Comparison of ENCODE assay signal across 10 cellular contexts in the genomic region with DNA sequence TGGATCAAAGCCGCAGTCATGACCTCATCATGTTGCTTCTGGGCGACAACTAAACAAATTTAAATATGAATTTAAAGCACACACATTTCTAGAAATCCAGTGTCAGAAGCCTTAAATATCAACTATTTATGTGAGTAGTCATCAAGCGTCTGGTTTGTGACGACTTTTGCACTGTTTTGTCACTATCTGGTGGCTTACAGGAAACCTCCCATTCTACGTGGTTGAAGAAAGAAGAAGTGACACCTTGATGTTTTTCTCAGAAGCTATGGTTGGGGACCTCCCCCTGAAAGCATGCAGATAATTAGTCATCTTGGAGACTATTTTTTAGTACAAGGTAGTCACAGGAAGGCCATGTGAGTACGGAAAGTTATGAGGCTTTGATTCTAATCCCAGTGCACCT. TPM values are rescaled to one million over a fixed set of nuclear protein-coding genes. Genes with fewer than 3 reads are reported as not detected.
DNase-seq lines count a peak whose midpoint lies in the region; ATAC-seq and TF ChIP-seq lines count a peak whose summit lies in the region.
"Had no signal": no experiment of that assay in that cellular context is flagged by ENCODE, and none has a peak within 500 bp of the region (broad histone marks: within the 10 kb centered on the region; RNA-seq: fewer than 3 reads in every experiment).

No MANE protein-coding gene starts in this region.

- H3K27me3 ChIP-seq in CD4-positive, alpha-beta T cell (ENCODE audit: control insufficient read depth, insufficient read depth, low read length): no peaks in the 10 kb centered on the region
- H3K27me3 ChIP-seq in BE2C: no peaks in the 10 kb centered on the region

- no peaks in the 10 kb centered on the region for H3K9me3 ChIP-seq in CD4-positive, alpha-beta T cell (ENCODE audit: control insufficient read depth, low read length)
- no peaks in the 10 kb centered on the region for H3K9me3 ChIP-seq in BE2C
- H3K9me3 ChIP-seq: thoracic aorta had no signal

- TF ChIP-seq CTCF in CD4-positive, alpha-beta T cell (IDR thresholded peaks at IDR 0.05): no peak
- TF ChIP-seq CTCF in BE2C (IDR thresholded peaks at IDR 0.05; ENCODE audit: low read depth, low read length): no peak

- peak overlapping the region; percentile 13 for H3K4me3 Mint-ChIP-seq in CD4-positive, alpha-beta T cell
- peak overlapping the region; percentile 57 for H3K4me3 Mint-ChIP-seq in activated T-helper 1 cell treated with anti-CD3 and anti-CD28 coated beads, Interleukin-12 subunit alpha, Interleukin-12 subunit beta, Interleukin-2, Interleukin-4 antibody, amounts not matched to agents 30 ng/mL and 10 ng/mL and 1 ng/mL, durations not matched to agents 14 hours and 24 hours and 36 hours

- H3K27ac Mint-ChIP-seq in CD4-positive, alpha-beta T cell: peak overlapping the region; percentile 82
- peak overlapping the region; percentile 84 for H3K27ac Mint-ChIP-seq in activated T-helper 1 cell treated with anti-CD3 and anti-CD28 coated beads, Interleukin-12 subunit alpha, Interleukin-12 subunit beta, Interleukin-2, Interleukin-4 antibody, amounts not matched to agents 30 ng/mL and 10 ng/mL and 1 ng/mL, durations not matched to agents 14 hours and 24 hours and 36 hours

- H3K4me1 Mint-ChIP-seq in CD4-positive, alpha-beta T cell (ENCODE audit: low read depth): peaks cover 63% of the 10 kb centered on the region
- H3K4me1 Mint-ChIP-seq in activated T-helper 1 cell treated with anti-CD3 and anti-CD28 coated beads, Interleukin-12 subunit alpha, Interleukin-12 subunit beta, Interleukin-2, Interleukin-4 antibody, amounts not matched to agents 30 ng/mL and 10 ng/mL and 1 ng/mL, durations not matched to agents 14 hours and 24 hours and 36 hours (ENCODE audit: low read depth): peaks cover 88% of the 10 kb centered on the region

- no peaks in the 10 kb centered on the region for H3K36me3 ChIP-seq in BE2C
- H3K36me3 ChIP-seq: thoracic aorta had no signal

- peaks cover 4% of the 10 kb centered on the region for H3K27me3 Mint-ChIP-seq in CD4-positive, alpha-beta T cell
- peaks cover 6% of the 10 kb centered on the region for H3K27me3 Mint-ChIP-seq in activated T-helper 1 cell treated with anti-CD3 and anti-CD28 coated beads, Interleukin-12 subunit alpha, Interleukin-12 subunit beta, Interleukin-2, Interleukin-4 antibody, amounts not matched to agents 30 ng/mL and 10 ng/mL and 1 ng/mL, durations not matched to agents 14 hours and 24 hours and 36 hours (ENCODE audit: insufficient read depth)

- POLR2A ChIA-PET in CD4-positive, alpha-beta T cell (lab: Charles Lee): interaction anchor here (0.6 to 3.4 kb wide), 9 partner anchors 8 to 1149 kb away, joined by 3 to 24 read pairs (median 4); partner anchors contain the start of genes TENT5C and TTF2

- ATAC-seq in CD4-positive, alpha-beta T cell (ENCODE audit: poor library complexity): peak; percentile 81
- ATAC-seq in GM21367 (IDR thresholded peaks at IDR 0.05; ENCODE audit: unreplicated experiment): peak; percentile 96
- ATAC-seq in HG03558 (IDR thresholded peaks at IDR 0.05; ENCODE audit: extremely low read depth, unreplicated experiment): peak; percentile 98

- no peaks in the 10 kb centered on the region for H3K4me1 ChIP-seq in BE2C

- H3K4me3 ChIP-seq in BE2C (ENCODE audit: low read depth, low read length): no peak overlapping the region
- H3K4me3 ChIP-seq: thoracic aorta had no signal

- peaks cover 10% of the 10 kb centered on the region for H3K36me3 Mint-ChIP-seq in CD4-positive, alpha-beta T cell (ENCODE audit: low read depth)
- peaks cover 32% of the 10 kb centered on the region for H3K36me3 Mint-ChIP-seq in activated T-helper 1 cell treated with anti-CD3 and anti-CD28 coated beads, Interleukin-12 subunit alpha, Interleukin-12 subunit beta, Interleukin-2, Interleukin-4 antibody, amounts not matched to agents 30 ng/mL and 10 ng/mL and 1 ng/mL, durations not matched to agents 14 hours and 24 hours and 36 hours (ENCODE audit: low read depth)

- intact Hi-C loops in CD4-positive, alpha-beta T cell (cut with DNase I, micrococcal nuclease): loop anchor here (1.0 to 10.0 kb wide), 3 partner anchors 10 to 300 kb away; partner anchors contain the start of genes MAN1A2 (in 1 of the 2) and TENT5C (in 1 of the 2)
- intact Hi-C loops in activated T-helper 1 cell treated with anti-CD3 and anti-CD28 coated beads, Interleukin-12 subunit alpha, Interleukin-12 subunit beta, Interleukin-2, Interleukin-4 antibody, amounts not matched to agents 30 ng/mL and 10 ng/mL and 1 ng/mL, durations not matched to agents 14 hours and 24 hours and 36 hours (cut with micrococcal nuclease): loop anchor here (1.0 to 10.0 kb wide), 16 partner anchors 10 to 1683 kb away; partner anchors contain the start of genes CD58, MAN1A2 and WARS2

- peaks cover 11% of the 10 kb centered on the region for H3K9me3 Mint-ChIP-seq in CD4-positive, alpha-beta T cell
- peaks cover 27% of the 10 kb centered on the region for H3K9me3 Mint-ChIP-seq in activated T-helper 1 cell treated with anti-CD3 and anti-CD28 coated beads, Interleukin-12 subunit alpha, Interleukin-12 subunit beta, Interleukin-2, Interleukin-4 antibody, amounts not matched to agents 30 ng/mL and 10 ng/mL and 1 ng/mL, durations not matched to agents 14 hours and 24 hours and 36 hours

- CTCF ChIA-PET in CD4-positive, alpha-beta T cell (lab: Charles Lee): interaction anchor here (0.7 to 2.4 kb wide), 4 partner anchors 9 to 129 kb away, joined by 3 to 15 read pairs (median 7); no protein-coding TSS in a partner anchor

- peak in 8 of 10 experiments; percentile 25 to 68 (median 41) for DNase-seq in CD4-positive, alpha-beta T cell
- peak; percentile 73 for DNase-seq in activated T-helper 1 cell treated with anti-CD3 and anti-CD28 coated beads, Interleukin-12 subunit alpha, Interleukin-12 subunit beta, Interleukin-2, Interleukin-4 antibody, amounts not matched to agents 30 ng/mL and 10 ng/mL and 1 ng/mL, durations not matched to agents 14 hours and 24 hours and 36 hours (ENCODE audit: low spot score)
- DNase-seq in stimulated activated naive CD4-positive, alpha-beta T cell treated with Interleukin-2 at 50 U/mL for 16 hours (lab: John Stamatoyannopoulos, UW): peak; percentile 49
- DNase-seq in DMS 273 (lab: John Stamatoyannopoulos, UW; ENCODE audit: unreplicated experiment) (no peak), SW480 (ENCODE audit: low spot score) (no peak), BE2C (no peak)

- H3K27ac ChIP-seq in CD4-positive, alpha-beta T cell (ENCODE audit: low read depth, low read length): peak overlapping the region; percentile 27
- H3K27ac ChIP-seq: C4-2B, thoracic aorta had no signal

RNA-seq across cellular contexts. Expression of gene TENT5C, which starts 58.5 kb away (rescaled TPM):
- 100 to 1,000 TPM; 122 to 123 TPM for total RNA-seq in CD4-positive, alpha-beta T cell
- total RNA-seq in activated T-helper 1 cell treated with anti-CD3 and anti-CD28 coated beads, Interleukin-12 subunit alpha, Interleukin-12 subunit beta, Interleukin-2, Interleukin-4 antibody, amounts not matched to agents 30 ng/mL and 10 ng/mL and 1 ng/mL, durations not matched to agents 14 hours and 24 hours and 36 hours: 4.9 and 5.2 TPM in 2 replicates
- polyA plus RNA-seq in BE2C (2012; ENCODE audit: insufficient read depth, insufficient read length, low read depth): not detected

Comparison
In these comparisons a context has a peak if more than half of its experiments do, and no peak if none do; other contexts are left out.
1. DNase-seq: peak in CD4-positive, alpha-beta T cell (8 of 10), activated T-helper 1 cell treated with anti-CD3 and anti-CD28 coated beads, Interleukin-12 subunit alpha, Interleukin-12 subunit beta, Interleukin-2, Interleukin-4 antibody, amounts not matched to agents 30 ng/mL and 10 ng/mL and 1 ng/mL, durations not matched to agents 14 hours and 24 hours and 36 hours (single experiment) and stimulated activated naive CD4-positive, alpha-beta T cell treated with Interleukin-2 at 50 U/mL for 16 hours (single experiment); none in DMS 273 (single experiment), SW480 (single experiment) and BE2C (single experiment).
2. RNA of gene TENT5C, which starts 58.5 kb away (total RNA-seq): 122 to 123 TPM in CD4-positive, alpha-beta T cell; 4.9 to 5.2 TPM in activated T-helper 1 cell treated with anti-CD3 and anti-CD28 coated beads, Interleukin-12 subunit alpha, Interleukin-12 subunit beta, Interleukin-2, Interleukin-4 antibody, amounts not matched to agents 30 ng/mL and 10 ng/mL and 1 ng/mL, durations not matched to agents 14 hours and 24 hours and 36 hours; every median in the first group is over 10 times any median in the second.
3. Peak in every context shown above with its lines, with median percentiles within 50 percentile points of each other: ATAC-seq.